19 cellular contexts compared by ENCODE assay signal in the genomic region with DNA sequence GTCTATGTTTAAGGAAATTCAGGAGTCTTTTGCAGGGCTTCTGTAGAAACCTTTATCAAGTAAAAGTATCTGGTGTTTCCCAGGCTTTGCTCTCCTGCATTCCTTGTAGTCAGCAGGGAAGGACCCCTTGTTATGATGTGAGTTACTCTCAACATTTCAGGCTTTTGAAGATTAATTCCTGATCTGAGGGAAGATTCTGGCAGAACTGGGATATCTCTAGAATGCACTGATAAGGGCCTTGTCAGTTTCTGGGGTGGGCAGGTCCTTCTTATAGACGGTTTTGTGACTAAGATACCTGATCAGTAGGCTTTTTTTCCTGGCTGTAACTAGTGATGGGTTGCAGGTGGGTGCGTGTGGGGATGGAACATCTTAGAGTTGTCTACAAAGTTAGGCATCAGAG.
DNase-seq lines count a peak whose midpoint lies in the region; ATAC-seq and TF ChIP-seq lines count a peak whose summit lies in the region.
"Had no signal": no experiment of that assay in that cellular context is flagged by ENCODE, and none has a peak within 500 bp of the region (broad histone marks: within the 10 kb centered on the region; RNA-seq: fewer than 3 reads in every experiment).

No MANE protein-coding gene starts in this region.

- no peaks in the 10 kb centered on the region for H3K9me2 ChIP-seq in GM23338 (ENCODE audit: insufficient read depth)

- H3K4me3 Mint-ChIP-seq in GM23338 (no peak overlapping the region), endodermal cell (no peak overlapping the region)
- H3K4me3 Mint-ChIP-seq: IgD-negative memory B cell had no signal

- H3K79me2 ChIP-seq in GM23338 (replicated peaks; ENCODE audit: insufficient read depth), result peaks cover 99% of the 10 kb centered on the region

- WGBS in endodermal cell (ENCODE audit: insufficient coverage in 1 of 2, insufficient read length in 1 of 2), 2 experiments, result 74% methylated on average over 2 of the region's 2 CpGs; no CpG with 5 or more reads in 1 of the 2 experiments

- no peak overlapping the region for H3K4me3 ChIP-seq in GM23338
- no peak overlapping the region for H3K4me3 ChIP-seq in endodermal cell (ENCODE audit: low read length)
- no peak overlapping the region for H3K4me3 ChIP-seq in tibial artery
- H3K4me3 ChIP-seq: HAP-1 had no signal

- H3K27me3 Mint-ChIP-seq in GM23338 (ENCODE audit: insufficient read depth, low read depth, poor library complexity), result no peaks in the 10 kb centered on the region
- no peaks in the 10 kb centered on the region for H3K27me3 Mint-ChIP-seq in endodermal cell (ENCODE audit: insufficient read depth)

- no peaks in the 10 kb centered on the region; the same call in 1 of the 2 replicates for H3K36me3 ChIP-seq in GM23338 (ENCODE audit: insufficient read depth)
- H3K36me3 ChIP-seq in endodermal cell (ENCODE audit: control insufficient read depth, insufficient read depth, low read length), result peaks cover 21% of the 10 kb centered on the region
- H3K36me3 ChIP-seq in tibial artery, result peaks cover 0 to 4% (median 0%) of the 10 kb centered on the region in 3 donors

- no peak overlapping the region for H2AFZ ChIP-seq in GM23338

- H3K4me1 ChIP-seq in GM23338 (ENCODE audit: insufficient read depth) (peaks cover 49% of the 10 kb centered on the region), endodermal cell (ENCODE audit: control insufficient read depth, insufficient read depth, low read length) (peaks cover 17% of the 10 kb centered on the region), tibial artery (peaks cover 0 to 55% (median 21%) of the 10 kb centered on the region in 4 donors)

- H3K27ac Mint-ChIP-seq in GM23338 (no peak overlapping the region), endodermal cell (peak overlapping the region; percentile 35)
- H3K27ac Mint-ChIP-seq: IgD-negative memory B cell had no signal

- DNase-seq in GM23338 (ENCODE audit: low spot score) (no peak), NCI-H226 (peak; percentile 16), endodermal cell (no peak), tibial artery (no peak), T-helper 2 cell (no peak), putamen (ENCODE audit: low spot score) (no peak), HUDEP-2 (lab: John Stamatoyannopoulos, UW; ENCODE audit: unreplicated experiment in 76 of 76) (no peak)
- DNase-seq: DMS153, NCI-H1048, NCI-H1417 treated with DMSO at 0.1 percent for 48 hours, NCI-H1694 treated with DMSO at 0.1 percent for 48 hours, NCI-H2081, NCI-H2227 treated with DMSO at 0.1 percent for 48 hours, NCI-H510A, NCI-H69, RPMI8226, SHP77 had no signal

- H3K4me1 Mint-ChIP-seq in GM23338, result peaks cover 47% of the 10 kb centered on the region
- peaks cover 38% of the 10 kb centered on the region for H3K4me1 Mint-ChIP-seq in endodermal cell
- H3K4me1 Mint-ChIP-seq: IgD-negative memory B cell had no signal

- TF ChIP-seq CTCF in GM23338 (conservative IDR thresholded peaks at IDR 0.05; ENCODE audit: low read depth in 2 of 2), result no peak
- TF ChIP-seq CTCF in endodermal cell (conservative IDR thresholded peaks at IDR 0.05), result no peak
- TF ChIP-seq CTCF in tibial artery (IDR thresholded peaks at IDR 0.05), result no peak

- no peak overlapping the region for H3K9ac ChIP-seq in endodermal cell (ENCODE audit: extremely low read depth, low read length, poor library complexity, severe bottlenecking)

- intact Hi-C loops in tibial artery (cut with DNase I; ENCODE audit: low total_unique reads), result loop anchor here (10.0 kb wide), 1 partner anchor 116 kb away; a partner anchor contains a TSS

- no peaks in the 10 kb centered on the region for H3K9me3 ChIP-seq in endodermal cell (ENCODE audit: control insufficient read depth, low read length)
- H3K9me3 ChIP-seq in tibial artery, result no peaks in the 10 kb centered on the region
- H3K9me3 ChIP-seq: HAP-1 had no signal

- H4K20me1 ChIP-seq in GM23338 (replicated peaks; ENCODE audit: insufficient read depth), result peaks cover 4% of the 10 kb centered on the region

- H3F3A ChIP-seq in GM23338 (replicated peaks; ENCODE audit: low read depth), result no peaks in the 10 kb centered on the region

- H3K4me2 ChIP-seq in GM23338, result peak overlapping the region; percentile 31; the same call in 1 of the 2 replicates

- H3K27ac ChIP-seq in GM23338 (ENCODE audit: low read depth) (no peak overlapping the region), endodermal cell (ENCODE audit: low read depth, low read length) (no peak overlapping the region), tibial artery (peak overlapping the region; percentile 1 to 24)

- H3K9me3 Mint-ChIP-seq in GM23338 (no peaks in the 10 kb centered on the region), endodermal cell (no peaks in the 10 kb centered on the region)

- ATAC-seq in GM23338, result no peak

- H3K36me3 Mint-ChIP-seq in GM23338 (ENCODE audit: low read depth), result peaks cover 8% of the 10 kb centered on the region; the same call in 2 of the 3 replicates
- H3K36me3 Mint-ChIP-seq in endodermal cell (ENCODE audit: low read depth), result peaks cover 7% of the 10 kb centered on the region
- H3K36me3 Mint-ChIP-seq: IgD-negative memory B cell had no signal

- H3K27me3 ChIP-seq in GM23338 (ENCODE audit: insufficient read depth) (no peaks in the 10 kb centered on the region), endodermal cell (ENCODE audit: control insufficient read depth, insufficient read depth, low read length, poor library complexity, severe bottlenecking) (no peaks in the 10 kb centered on the region), tibial artery (no peaks in the 10 kb centered on the region)

TF ChIP-seq in GM23338, 12 proteins besides CTCF, POLR2A, EP300 and RAD21 (continues in another document):
- TF ChIP-seq STAT1 (IDR thresholded peaks at IDR 0.05; ENCODE audit: unreplicated experiment) (no peak), NANOG (IDR thresholded peaks at IDR 0.05; ENCODE audit: borderline replicate concordance) (no peak), ZNF331 (CRISPR knock-in tag; IDR thresholded peaks at IDR 0.05; ENCODE audit: low read depth) (no peak)
- TF ChIP-seq, protein P1, sequence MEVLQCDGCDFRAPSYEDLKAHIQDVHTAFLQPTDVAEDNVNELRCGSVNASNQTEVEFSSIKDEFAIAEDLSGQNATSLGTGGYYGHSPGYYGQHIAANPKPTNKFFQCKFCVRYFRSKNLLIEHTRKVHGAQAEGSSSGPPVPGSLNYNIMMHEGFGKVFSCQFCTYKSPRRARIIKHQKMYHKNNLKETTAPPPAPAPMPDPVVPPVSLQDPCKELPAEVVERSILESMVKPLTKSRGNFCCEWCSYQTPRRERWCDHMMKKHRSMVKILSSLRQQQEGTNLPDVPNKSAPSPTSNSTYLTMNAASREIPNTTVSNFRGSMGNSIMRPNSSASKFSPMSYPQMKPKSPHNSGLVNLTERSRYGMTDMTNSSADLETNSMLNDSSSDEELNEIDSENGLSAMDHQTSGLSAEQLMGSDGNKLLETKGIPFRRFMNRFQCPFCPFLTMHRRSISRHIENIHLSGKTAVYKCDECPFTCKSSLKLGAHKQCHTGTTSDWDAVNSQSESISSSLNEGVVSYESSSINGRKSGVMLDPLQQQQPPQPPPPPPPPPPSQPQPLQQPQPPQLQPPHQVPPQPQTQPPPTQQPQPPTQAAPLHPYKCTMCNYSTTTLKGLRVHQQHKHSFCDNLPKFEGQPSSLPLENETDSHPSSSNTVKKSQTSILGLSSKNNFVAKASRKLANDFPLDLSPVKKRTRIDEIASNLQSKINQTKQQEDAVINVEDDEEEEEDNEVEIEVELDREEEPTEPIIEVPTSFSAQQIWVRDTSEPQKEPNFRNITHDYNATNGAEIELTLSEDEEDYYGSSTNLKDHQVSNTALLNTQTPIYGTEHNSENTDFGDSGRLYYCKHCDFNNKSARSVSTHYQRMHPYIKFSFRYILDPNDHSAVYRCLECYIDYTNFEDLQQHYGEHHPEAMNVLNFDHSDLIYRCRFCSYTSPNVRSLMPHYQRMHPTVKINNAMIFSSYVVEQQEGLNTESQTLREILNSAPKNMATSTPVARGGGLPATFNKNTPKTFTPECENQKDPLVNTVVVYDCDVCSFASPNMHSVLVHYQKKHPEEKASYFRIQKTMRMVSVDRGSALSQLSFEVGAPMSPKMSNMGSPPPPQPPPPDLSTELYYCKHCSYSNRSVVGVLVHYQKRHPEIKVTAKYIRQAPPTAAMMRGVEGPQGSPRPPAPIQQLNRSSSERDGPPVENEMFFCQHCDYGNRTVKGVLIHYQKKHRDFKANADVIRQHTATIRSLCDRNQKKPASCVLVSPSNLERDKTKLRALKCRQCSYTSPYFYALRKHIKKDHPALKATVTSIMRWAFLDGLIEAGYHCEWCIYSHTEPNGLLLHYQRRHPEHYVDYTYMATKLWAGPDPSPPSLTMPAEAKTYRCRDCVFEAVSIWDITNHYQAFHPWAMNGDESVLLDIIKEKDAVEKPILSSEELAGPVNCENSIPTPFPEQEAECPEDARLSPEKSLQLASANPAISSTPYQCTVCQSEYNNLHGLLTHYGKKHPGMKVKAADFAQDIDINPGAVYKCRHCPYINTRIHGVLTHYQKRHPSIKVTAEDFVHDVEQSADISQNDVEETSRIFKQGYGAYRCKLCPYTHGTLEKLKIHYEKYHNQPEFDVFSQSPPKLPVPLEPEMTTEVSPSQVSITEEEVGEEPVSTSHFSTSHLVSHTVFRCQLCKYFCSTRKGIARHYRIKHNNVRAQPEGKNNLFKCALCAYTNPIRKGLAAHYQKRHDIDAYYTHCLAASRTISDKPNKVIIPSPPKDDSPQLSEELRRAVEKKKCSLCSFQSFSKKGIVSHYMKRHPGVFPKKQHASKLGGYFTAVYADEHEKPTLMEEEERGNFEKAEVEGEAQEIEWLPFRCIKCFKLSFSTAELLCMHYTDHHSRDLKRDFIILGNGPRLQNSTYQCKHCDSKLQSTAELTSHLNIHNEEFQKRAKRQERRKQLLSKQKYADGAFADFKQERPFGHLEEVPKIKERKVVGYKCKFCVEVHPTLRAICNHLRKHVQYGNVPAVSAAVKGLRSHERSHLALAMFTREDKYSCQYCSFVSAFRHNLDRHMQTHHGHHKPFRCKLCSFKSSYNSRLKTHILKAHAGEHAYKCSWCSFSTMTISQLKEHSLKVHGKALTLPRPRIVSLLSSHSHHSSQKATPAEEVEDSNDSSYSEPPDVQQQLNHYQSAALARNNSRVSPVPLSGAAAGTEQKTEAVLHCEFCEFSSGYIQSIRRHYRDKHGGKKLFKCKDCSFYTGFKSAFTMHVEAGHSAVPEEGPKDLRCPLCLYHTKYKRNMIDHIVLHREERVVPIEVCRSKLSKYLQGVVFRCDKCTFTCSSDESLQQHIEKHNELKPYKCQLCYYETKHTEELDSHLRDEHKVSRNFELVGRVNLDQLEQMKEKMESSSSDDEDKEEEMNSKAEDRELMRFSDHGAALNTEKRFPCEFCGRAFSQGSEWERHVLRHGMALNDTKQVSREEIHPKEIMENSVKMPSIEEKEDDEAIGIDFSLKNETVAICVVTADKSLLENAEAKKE (CRISPR knock-in tag; IDR thresholded peaks at IDR 0.05), result no peak

Comparison
In these comparisons a context has a peak if more than half of its experiments do, and no peak if none do; other contexts are left out.
1. H3K27ac ChIP-seq: peak in tibial artery (2 of 2); none in GM23338 (single experiment) and endodermal cell (single experiment).